8 cellular contexts compared by ENCODE assay signal in the genomic region with DNA sequence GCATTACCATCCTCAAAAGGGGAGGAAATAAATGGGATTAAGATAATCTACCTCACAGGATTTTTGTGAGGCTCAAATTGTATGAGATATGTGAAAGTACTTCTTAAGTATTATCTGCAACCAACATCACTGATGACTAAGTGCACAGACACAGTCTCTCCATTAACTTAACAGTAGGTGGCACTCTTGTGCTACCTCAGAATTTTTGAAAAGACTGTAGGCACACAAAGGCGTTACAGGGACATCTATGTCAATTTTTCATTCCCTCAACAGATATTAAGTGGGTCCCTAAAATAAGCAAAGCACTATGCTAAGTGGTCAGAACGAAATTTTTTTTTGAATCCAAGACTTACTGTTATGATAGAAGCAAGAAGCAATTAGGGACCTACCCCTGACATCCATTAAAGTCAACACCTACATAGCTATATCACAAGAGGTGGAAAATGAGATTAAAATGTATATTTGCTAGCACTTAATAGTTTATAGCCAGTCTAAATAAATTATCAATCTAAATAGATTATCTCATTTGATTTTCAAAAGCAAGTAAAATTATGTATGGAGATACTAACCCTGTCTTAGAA. TPM values are rescaled to one million over a fixed set of nuclear protein-coding genes. Genes with fewer than 3 reads are reported as not detected.
A peak's percentile ranks its signal among the peaks of the same experiment; 100 is the strongest.
DNase-seq lines count a peak whose midpoint lies in the region; ATAC-seq and TF ChIP-seq lines count a peak whose summit lies in the region.

No MANE protein-coding gene starts in this region.

- no peak overlapping the region for H3K27ac ChIP-seq in DOHH2 (ENCODE audit: low read depth, low read length)
- H3K27ac ChIP-seq in SU-DHL-6 (ENCODE audit: low read depth, low read length) = no peak overlapping the region
- H3K27ac ChIP-seq in fibroblast of lung (ENCODE audit: insufficient read depth, low read length) = no peak overlapping the region
- no peak overlapping the region for H3K27ac ChIP-seq in neural cell (ENCODE audit: low read length)

- H3K9me2 ChIP-seq in DOHH2 (replicated peaks; ENCODE audit: control insufficient read depth, low read length) (no peaks in the 10 kb centered on the region), SU-DHL-6 (replicated peaks; ENCODE audit: insufficient read depth, low read length) (no peaks in the 10 kb centered on the region), neural cell (ENCODE audit: insufficient read depth, low read length) (no peaks in the 10 kb centered on the region)

- H3F3A ChIP-seq in DOHH2 (ENCODE audit: control insufficient read depth, insufficient read depth) (no peaks in the 10 kb centered on the region), SU-DHL-6 (ENCODE audit: insufficient read depth) (no peaks in the 10 kb centered on the region), neural cell (ENCODE audit: insufficient read depth, low read length, poor library complexity, severe bottlenecking) (no peaks in the 10 kb centered on the region)

- H3K4me3 ChIP-seq in DOHH2 (ENCODE audit: low read length) = no peak overlapping the region
- H3K4me3 ChIP-seq in SU-DHL-6 (ENCODE audit: insufficient read depth, low read length, poor library complexity, severe bottlenecking) = no peak overlapping the region
- no peak overlapping the region for H3K4me3 ChIP-seq in fibroblast of lung (replicated peaks in 1 of 4; ENCODE audit: control extremely low read depth in 1 of 4, insufficient read depth in 1 of 4, low read depth in 3 of 4, low read length in 4 of 4)
- no peak overlapping the region for H3K4me3 ChIP-seq in neural cell (ENCODE audit: low read length)

- H3K36me3 ChIP-seq in DOHH2 (ENCODE audit: control insufficient read depth, low read length) = peaks cover 3% of the 10 kb centered on the region; the same call in 1 of the 2 replicates
- no peaks in the 10 kb centered on the region for H3K36me3 ChIP-seq in SU-DHL-6 (ENCODE audit: low read length)
- peaks cover 6% of the 10 kb centered on the region for H3K36me3 ChIP-seq in fibroblast of lung (ENCODE audit: control insufficient read depth, insufficient read depth, low read length)
- no peaks in the 10 kb centered on the region for H3K36me3 ChIP-seq in neural cell (ENCODE audit: insufficient read depth, low read length)

- TF ChIP-seq RAD21 in neural cell (conservative IDR thresholded peaks at IDR 0.05) = peak; percentile 75

- peak; percentile 56 for ATAC-seq in GM21515 (IDR thresholded peaks at IDR 0.05; ENCODE audit: unreplicated experiment)

- H3K4me2 ChIP-seq in DOHH2 (ENCODE audit: low read length) (no peak overlapping the region), SU-DHL-6 (ENCODE audit: low read depth, low read length, poor library complexity, severe bottlenecking) (no peak overlapping the region), fibroblast of lung (ENCODE audit: extremely low read depth, insufficient read depth, low read length) (no peak overlapping the region), neural cell (ENCODE audit: low read length) (no peak overlapping the region)

- TF ChIP-seq CTCF in DOHH2 (IDR thresholded peaks at IDR 0.05; ENCODE audit: low read depth, low read length, poor library complexity, severe bottlenecking) = peak; percentile 82
- TF ChIP-seq CTCF in SU-DHL-6 (IDR thresholded peaks at IDR 0.05; ENCODE audit: insufficient read depth, low read length, poor library complexity, severe bottlenecking) = peak; percentile 69
- TF ChIP-seq CTCF in fibroblast of lung (conservative IDR thresholded peaks at IDR 0.05 in 1 of 2, IDR thresholded peaks at IDR 0.05 in 1 of 2; ENCODE audit: low read depth in 1 of 2, low read length in 2 of 2) = peak; percentile 71 to 77
- TF ChIP-seq CTCF in neural cell (IDR thresholded peaks at IDR 0.05; ENCODE audit: poor library complexity, severe bottlenecking) = peak; percentile 76

- no peaks in the 10 kb centered on the region for H3K79me2 ChIP-seq in DOHH2 (ENCODE audit: control insufficient read depth, low read length)
- H3K79me2 ChIP-seq in SU-DHL-6 (ENCODE audit: insufficient read depth, low read length) = no peaks in the 10 kb centered on the region
- no peaks in the 10 kb centered on the region for H3K79me2 ChIP-seq in fibroblast of lung (ENCODE audit: control insufficient read depth, insufficient read depth, low read length)
- no peaks in the 10 kb centered on the region for H3K79me2 ChIP-seq in neural cell (replicated peaks; ENCODE audit: insufficient read depth, low read length)

- H4K20me1 ChIP-seq in DOHH2 (ENCODE audit: control insufficient read depth, insufficient read depth, low read depth, low read length) (no peaks in the 10 kb centered on the region), SU-DHL-6 (ENCODE audit: low read depth, low read length) (no peaks in the 10 kb centered on the region), fibroblast of lung (ENCODE audit: control insufficient read depth, extremely low read depth, insufficient read depth, low read length) (no peaks in the 10 kb centered on the region), neural cell (ENCODE audit: insufficient read depth) (no peaks in the 10 kb centered on the region)

- H3K27me3 ChIP-seq in DOHH2 (ENCODE audit: control insufficient read depth, low read length) (no peaks in the 10 kb centered on the region), SU-DHL-6 (ENCODE audit: low read length) (no peaks in the 10 kb centered on the region), fibroblast of lung (ENCODE audit: control insufficient read depth, insufficient read depth, low read length) (no peaks in the 10 kb centered on the region), neural cell (ENCODE audit: insufficient read depth, low read depth, low read length) (no peaks in the 10 kb centered on the region)

- no peak for TF ChIP-seq EP300 in neural cell (conservative IDR thresholded peaks at IDR 0.05; ENCODE audit: poor library complexity, severe bottlenecking)

- DNase-seq in NAMALWA (ENCODE audit: low spot score) (peak; percentile 79), fibroblast of lung (ENCODE audit: low read depth in 2 of 2) (peak; percentile 74 to 81), NCI-H187 treated with DMSO at 0.1 percent for 48 hours (lab: John Stamatoyannopoulos, UW) (no peak)
- no peak for DNase-seq in activated effector memory CD4-positive, alpha-beta T cell treated with Interleukin-2 at 50 U/mL for 16 hours

- H2AFZ ChIP-seq in SU-DHL-6 (ENCODE audit: low read depth, low read length, severe bottlenecking) = no peak overlapping the region
- no peak overlapping the region for H2AFZ ChIP-seq in fibroblast of lung (ENCODE audit: low read length)
- no peak overlapping the region for H2AFZ ChIP-seq in neural cell (ENCODE audit: low read depth, low read length)

- H3K9me3 ChIP-seq in DOHH2 (ENCODE audit: control insufficient read depth, insufficient read depth, low read length) = no peaks in the 10 kb centered on the region
- no peaks in the 10 kb centered on the region for H3K9me3 ChIP-seq in SU-DHL-6 (ENCODE audit: insufficient read depth, low read length)
- no peaks in the 10 kb centered on the region for H3K9me3 ChIP-seq in fibroblast of lung (ENCODE audit: control insufficient read depth, insufficient read depth, low read depth, low read length)
- H3K9me3 ChIP-seq in neural cell (ENCODE audit: low read length) = no peaks in the 10 kb centered on the region

- no peaks in the 10 kb centered on the region for H3K4me1 ChIP-seq in DOHH2 (ENCODE audit: control insufficient read depth, low read length)
- peaks cover 13% of the 10 kb centered on the region for H3K4me1 ChIP-seq in fibroblast of lung (ENCODE audit: control insufficient read depth, extremely low read depth, insufficient read depth, low read length)

- no peak overlapping the region for H3K9ac ChIP-seq in SU-DHL-6 (ENCODE audit: low read length)
- no peak overlapping the region for H3K9ac ChIP-seq in fibroblast of lung (ENCODE audit: insufficient read depth, low read length)
- no peak overlapping the region for H3K9ac ChIP-seq in neural cell (ENCODE audit: low read length)

TF ChIP-seq in neural cell, 6 proteins besides CTCF, POLR2A, EP300 and RAD21:
- TF ChIP-seq SMC3 (conservative IDR thresholded peaks at IDR 0.05; ENCODE audit: poor library complexity) = peak; percentile 74
- TF ChIP-seq, protein P1, sequence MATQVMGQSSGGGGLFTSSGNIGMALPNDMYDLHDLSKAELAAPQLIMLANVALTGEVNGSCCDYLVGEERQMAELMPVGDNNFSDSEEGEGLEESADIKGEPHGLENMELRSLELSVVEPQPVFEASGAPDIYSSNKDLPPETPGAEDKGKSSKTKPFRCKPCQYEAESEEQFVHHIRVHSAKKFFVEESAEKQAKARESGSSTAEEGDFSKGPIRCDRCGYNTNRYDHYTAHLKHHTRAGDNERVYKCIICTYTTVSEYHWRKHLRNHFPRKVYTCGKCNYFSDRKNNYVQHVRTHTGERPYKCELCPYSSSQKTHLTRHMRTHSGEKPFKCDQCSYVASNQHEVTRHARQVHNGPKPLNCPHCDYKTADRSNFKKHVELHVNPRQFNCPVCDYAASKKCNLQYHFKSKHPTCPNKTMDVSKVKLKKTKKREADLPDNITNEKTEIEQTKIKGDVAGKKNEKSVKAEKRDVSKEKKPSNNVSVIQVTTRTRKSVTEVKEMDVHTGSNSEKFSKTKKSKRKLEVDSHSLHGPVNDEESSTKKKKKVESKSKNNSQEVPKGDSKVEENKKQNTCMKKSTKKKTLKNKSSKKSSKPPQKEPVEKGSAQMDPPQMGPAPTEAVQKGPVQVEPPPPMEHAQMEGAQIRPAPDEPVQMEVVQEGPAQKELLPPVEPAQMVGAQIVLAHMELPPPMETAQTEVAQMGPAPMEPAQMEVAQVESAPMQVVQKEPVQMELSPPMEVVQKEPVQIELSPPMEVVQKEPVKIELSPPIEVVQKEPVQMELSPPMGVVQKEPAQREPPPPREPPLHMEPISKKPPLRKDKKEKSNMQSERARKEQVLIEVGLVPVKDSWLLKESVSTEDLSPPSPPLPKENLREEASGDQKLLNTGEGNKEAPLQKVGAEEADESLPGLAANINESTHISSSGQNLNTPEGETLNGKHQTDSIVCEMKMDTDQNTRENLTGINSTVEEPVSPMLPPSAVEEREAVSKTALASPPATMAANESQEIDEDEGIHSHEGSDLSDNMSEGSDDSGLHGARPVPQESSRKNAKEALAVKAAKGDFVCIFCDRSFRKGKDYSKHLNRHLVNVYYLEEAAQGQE (IDR thresholded peaks at IDR 0.05; ENCODE audit: borderline replicate concordance) = no peak

RNA-seq across cellular contexts. Expression of a gene that starts 52.9 kb away (rescaled TPM):
- total RNA-seq in fibroblast of lung = 102 and 112 TPM in 2 replicates
- polyA plus RNA-seq in fibroblast of lung = 40.5 and 60.6 TPM in 2 replicates
- polyA plus RNA-seq in fibroblast of lung (2012) = 37.6 and 49.6 TPM in 2 replicates
- polyA minus RNA-seq in fibroblast of lung (ENCODE audit: low replicate concordance) = 31.1 and 42.1 TPM in 2 replicates
- 67.7 and 68.6 TPM in 2 replicates for polyA plus RNA-seq in neural cell
- 90.1 and 91.7 TPM in 2 replicates for polyA minus RNA-seq in neural cell

Comparison
In these comparisons a context has a peak if more than half of its experiments do, and no peak if none do; other contexts are left out.
1. DNase-seq: peak in NAMALWA (single experiment) and fibroblast of lung (2 of 2); none in activated effector memory CD4-positive, alpha-beta T cell treated with Interleukin-2 at 50 U/mL for 16 hours (single experiment) and NCI-H187 treated with DMSO at 0.1 percent for 48 hours (single experiment).
2. Peak in every context shown above with its lines, with median percentiles within 50 percentile points of each other: CTCF ChIP-seq.